8 cellular contexts compared by ENCODE assay signal in genomic region chr20:62405108-62405980, GRCh38. TPM values are rescaled to one million over a fixed set of nuclear protein-coding genes. Genes with fewer than 3 reads are reported as not detected.
DNase-seq lines count a peak whose midpoint lies in the region; ATAC-seq and TF ChIP-seq lines count a peak whose summit lies in the region.

No MANE protein-coding gene starts in this region.

- H2AFZ ChIP-seq in SK-N-SH (ENCODE audit: low read depth) = no peak overlapping the region
- no peak overlapping the region for H2AFZ ChIP-seq in neuronal stem cell (ENCODE audit: low read length)

- H2BK120ac ChIP-seq in neuronal stem cell (ENCODE audit: low read depth, low read length) = peak overlapping the region; percentile 96

- no peaks in the 10 kb centered on the region for H3K9me2 ChIP-seq in SK-N-SH

- peak; percentile 51 for TF ChIP-seq CTCF in SK-N-SH (IDR thresholded peaks at IDR 0.05)
- peak in 5 of 6 experiments; percentile 8 to 48 (median 29) for TF ChIP-seq CTCF in esophagus squamous epithelium (IDR thresholded peaks at IDR 0.05)

- peak; percentile 44 for ATAC-seq in Right ventricle myocardium inferior

- no peak overlapping the region for H4K91ac ChIP-seq in neuronal stem cell (ENCODE audit: low read depth, low read length, poor library complexity)

- H3K4me3 ChIP-seq in SK-N-SH (ENCODE audit: low read depth in 2 of 2, low read length in 1 of 2) = no peak overlapping the region; a peak in 1 of 4 replicates
- H3K4me3 ChIP-seq in esophagus squamous epithelium = peak overlapping the region in 1 of 4 donors; percentile 86
- H3K4me3 ChIP-seq in neuronal stem cell (ENCODE audit: low read length in 2 of 2) = peak overlapping the region in 1 of 2 donors; percentile 90

- H2BK5ac ChIP-seq in neuronal stem cell (ENCODE audit: low read length) = peak overlapping the region; percentile 87

- H3K9ac ChIP-seq in SK-N-SH (peak overlapping the region; percentile 70; the same call in 1 of the 2 replicates), neuronal stem cell (ENCODE audit: low read depth, low read length, poor library complexity) (peak overlapping the region; percentile 95)

- TF ChIP-seq RAD21 in SK-N-SH (IDR thresholded peaks at IDR 0.05; ENCODE audit: low read length) = peak; percentile 74

- H2BK12ac ChIP-seq in neuronal stem cell (ENCODE audit: low read length) = no peak overlapping the region

- POLR2A ChIA-PET in SK-N-SH (lab: Yijun Ruan, JAX) = interaction anchor here (1.0 kb wide), 1 partner anchor 19 kb away, joined by 3 read pairs; the partner anchor contains the start of gene RPS21

- H3K27ac ChIP-seq in SK-N-SH (ENCODE audit: low read depth in 2 of 2, low read length in 1 of 2) (no peak overlapping the region), esophagus squamous epithelium (peak overlapping the region in 1 of 4 donors; percentile 48), neuronal stem cell (replicated peaks; ENCODE audit: low read length) (no peak overlapping the region)

- H3K4me1 ChIP-seq in SK-N-SH (ENCODE audit: control insufficient read depth in 1 of 2, insufficient read depth in 2 of 2, low read depth in 1 of 2, low read length in 1 of 2) (peaks cover 0 to 56% of the 10 kb centered on the region in 2 experiments; a peak in 1 of 4 replicates), esophagus squamous epithelium (peaks cover 27 to 41% (median 29%) of the 10 kb centered on the region in 3 donors), neuronal stem cell (ENCODE audit: control insufficient read depth in 2 of 2, insufficient read depth in 1 of 2, low read depth in 1 of 2, low read length in 2 of 2) (peaks cover 9 to 19% of the 10 kb centered on the region in 2 donors)

- H3K79me1 ChIP-seq in neuronal stem cell (ENCODE audit: low read depth, low read length) = peaks cover 17% of the 10 kb centered on the region

- peak overlapping the region; percentile 30 for H4K8ac ChIP-seq in neuronal stem cell (ENCODE audit: low read depth, low read length)

- 79% methylated on average over 16 of the region's 23 CpGs for WGBS in SK-N-SH (ENCODE audit: low lambda C conversion rate)
- 52 to 100% methylated on average over 1 to 5 of the region's 23 CpGs for WGBS in esophagus squamous epithelium, 2 donors
- WGBS in neuronal stem cell (ENCODE audit: extremely low coverage in 2 of 2, insufficient read length in 2 of 2, insufficient replicate concordance in 1 of 2), 2 donors = no CpG with 5 or more reads among the region's 23 CpGs

- peaks cover 5% of the 10 kb centered on the region; the same call in 1 of the 2 replicates for H4K20me1 ChIP-seq in SK-N-SH (ENCODE audit: insufficient read depth)

- H3K23ac ChIP-seq in neuronal stem cell (ENCODE audit: low read depth, low read length, poor library complexity) = peak overlapping the region; percentile 45

- no peak overlapping the region for H3K4ac ChIP-seq in neuronal stem cell (ENCODE audit: low read length)

- no peak overlapping the region for H3K14ac ChIP-seq in neuronal stem cell (ENCODE audit: low read length)

- DNase-seq in Right ventricle myocardium inferior (ENCODE audit: missing footprints) (peak; percentile 84), cardiac septum (ENCODE audit: low spot score) (no peak), SK-N-SH (peak; percentile 87), esophagus squamous epithelium (lab: John Stamatoyannopoulos, UW) (no peak), neuronal stem cell (ENCODE audit: low spot score) (no peak), activated gamma-delta T cell treated with Interleukin-2 at 50 U/mL for 16 hours (no peak), occipital lobe (lab: John Stamatoyannopoulos, UW) (no peak), NCI-H446 (lab: John Stamatoyannopoulos, UW) (no peak)

- CTCF ChIA-PET in SK-N-SH (lab: Yijun Ruan, JAX) = interaction anchor here (0.6 to 2.2 kb wide), 16 partner anchors 9 to 350 kb away, joined by 3 to 13 read pairs (median 4); partner anchors contain the start of genes ADRM1 and LAMA5

- H3K27me3 ChIP-seq in SK-N-SH (ENCODE audit: insufficient read depth) = no peaks in the 10 kb centered on the region
- no peaks in the 10 kb centered on the region for H3K27me3 ChIP-seq in esophagus squamous epithelium
- H3K27me3 ChIP-seq in neuronal stem cell (ENCODE audit: control insufficient read depth in 3 of 3, insufficient read depth in 3 of 3, low read depth in 1 of 3, low read length in 3 of 3) = peaks cover 0 to 28% (median 4%) of the 10 kb centered on the region in 3 experiments

- TF ChIP-seq EP300 in SK-N-SH (IDR thresholded peaks at IDR 0.05; ENCODE audit: borderline replicate concordance in 1 of 2, low read depth in 1 of 2, low read length in 1 of 2) = no peak

- no peak overlapping the region for H3K18ac ChIP-seq in neuronal stem cell (ENCODE audit: low read length)

- TF ChIP-seq POLR2A in esophagus squamous epithelium (IDR thresholded peaks at IDR 0.05) = no peak

- H3K36me3 ChIP-seq in SK-N-SH (replicated peaks in 1 of 2; ENCODE audit: control insufficient read depth in 1 of 2, insufficient read depth in 2 of 2, low read length in 1 of 2) (no peaks in the 10 kb centered on the region), esophagus squamous epithelium (peaks cover 0 to 12% (median 0%) of the 10 kb centered on the region in 3 donors), neuronal stem cell (replicated peaks in 1 of 2; ENCODE audit: control insufficient read depth in 2 of 2, insufficient read depth in 2 of 2, low read length in 2 of 2) (peaks cover 5 to 7% of the 10 kb centered on the region in 2 donors)

- peak overlapping the region; percentile 96 for H2AK5ac ChIP-seq in neuronal stem cell (ENCODE audit: low read depth, low read length)

- intact Hi-C loops in Right ventricle myocardium inferior (cut with DNase I) (loop anchor here (5.0 kb wide), 1 partner anchor 92 kb away; no protein-coding TSS in a partner anchor), cardiac septum (cut with DNase I) (loop anchor here (10.0 kb wide), 1 partner anchor 389 kb away; the partner anchor contains the start of gene MRGBP), esophagus squamous epithelium (cut with DNase I) (no loop called here)

- H3K79me2 ChIP-seq in SK-N-SH (ENCODE audit: insufficient read depth) = peaks cover 10% of the 10 kb centered on the region; the same call in 1 of the 2 replicates

- no peak overlapping the region for H2BK15ac ChIP-seq in neuronal stem cell (ENCODE audit: low read length)

- no peaks in the 10 kb centered on the region for H3F3A ChIP-seq in SK-N-SH (replicated peaks; ENCODE audit: insufficient read depth)

- H3K9me3 ChIP-seq in SK-N-SH (no peaks in the 10 kb centered on the region), esophagus squamous epithelium (no peaks in the 10 kb centered on the region), neuronal stem cell (replicated peaks in 1 of 2; ENCODE audit: control insufficient read depth in 2 of 2, insufficient read depth in 1 of 2, low read depth in 1 of 2, low read length in 2 of 2) (no peaks in the 10 kb centered on the region)

- peak overlapping the region; percentile 90 for H3K4me2 ChIP-seq in SK-N-SH
- H3K4me2 ChIP-seq in neuronal stem cell (ENCODE audit: insufficient read depth, low read length, poor library complexity, severe bottlenecking) = no peak overlapping the region

TF ChIP-seq in SK-N-SH, 30 proteins besides CTCF, POLR2A, EP300 and RAD21:
- TF ChIP-seq RXRA (IDR thresholded peaks at IDR 0.05; ENCODE audit: borderline replicate concordance, low read depth) (no peak), SMC3 (IDR thresholded peaks at IDR 0.05; ENCODE audit: low read depth, low read length) (peak; percentile 46)

RNA-seq across cellular contexts. Expression of gene CABLES2, which starts 1.7 kb away (rescaled TPM):
- total RNA-seq in Right ventricle myocardium inferior = 18.1 TPM
- 10.7 TPM for total RNA-seq in cardiac septum
- polyA plus RNA-seq in SK-N-SH (2012; rRNA removed) = 4.2 and 4.8 TPM in 2 replicates
- 2.8 and 4.3 TPM in 2 replicates for polyA plus RNA-seq in SK-N-SH (2012; cell fraction: cytosol; rRNA removed)
- 6.6 and 7.6 TPM in 2 replicates for polyA plus RNA-seq in SK-N-SH (2012; cell fraction: nucleus; rRNA removed)
- total RNA-seq in esophagus squamous epithelium = 1 to 10 TPM; 2.0 to 3.8 (median 2.2) TPM
- 15.0 TPM for polyA plus RNA-seq in neuronal stem cell (2013, experiment 1 of 2)
- 14.9 TPM for polyA plus RNA-seq in neuronal stem cell (2013, experiment 2 of 2)
- total RNA-seq in occipital lobe = 2.3 TPM

RNA-seq across cellular contexts. Expression of gene RPS21, which starts 18.4 kb away (rescaled TPM):
- total RNA-seq in Right ventricle myocardium inferior (782 TPM), cardiac septum (466 TPM), esophagus squamous epithelium (1,000 to 10,000 TPM in 3 of 4 donors, 100 to 1,000 TPM in 1; 819 to 3,701 (median 3,102) TPM), occipital lobe (715 TPM)
- polyA plus RNA-seq in SK-N-SH (2012; rRNA removed) = 11,376 and 16,625 TPM in 2 replicates
- polyA plus RNA-seq in SK-N-SH (2012; cell fraction: cytosol; rRNA removed) = 13,224 and 13,754 TPM in 2 replicates
- polyA plus RNA-seq in SK-N-SH (2012; cell fraction: nucleus; rRNA removed) = 2,698 and 3,651 TPM in 2 replicates
- 3,158 TPM for polyA plus RNA-seq in neuronal stem cell (2013, experiment 1 of 2)
- polyA plus RNA-seq in neuronal stem cell (2013, experiment 2 of 2) = 3,117 TPM

RNA-seq across cellular contexts. Expression of gene RBBP8NL, which starts 22.0 kb away (rescaled TPM):
- not detected for total RNA-seq in Right ventricle myocardium inferior
- not detected for total RNA-seq in cardiac septum
- not detected in 2 replicates for polyA plus RNA-seq in SK-N-SH (2012; rRNA removed)
- 0.01 TPM in 1 of 2 replicates, not detected in the other for polyA plus RNA-seq in SK-N-SH (2012; cell fraction: cytosol; rRNA removed)
- polyA plus RNA-seq in SK-N-SH (2012; cell fraction: nucleus; rRNA removed) = not detected in 2 replicates
- 1 to 10 TPM; 1.1 to 6.2 (median 4.0) TPM for total RNA-seq in esophagus squamous epithelium
- not detected for polyA plus RNA-seq in neuronal stem cell (2013, experiment 1 of 2)
- not detected for polyA plus RNA-seq in neuronal stem cell (2013, experiment 2 of 2)
- total RNA-seq in occipital lobe = not detected

RNA-seq across cellular contexts. Expression of gene LAMA5, which starts 38.2 kb away (rescaled TPM):
- total RNA-seq in Right ventricle myocardium inferior (89.3 TPM), cardiac septum (101 TPM), esophagus squamous epithelium (100 to 1,000 TPM in 2 of 4 donors, 10 to 100 TPM in 2; 60.4 to 127 (median 98.9) TPM), occipital lobe (11.2 TPM)
- polyA plus RNA-seq in SK-N-SH (2012; rRNA removed) = 16.1 and 27.2 TPM in 2 replicates
- 9.9 and 17.8 TPM in 2 replicates for polyA plus RNA-seq in SK-N-SH (2012; cell fraction: cytosol; rRNA removed)
- 127 and 252 TPM in 2 replicates for polyA plus RNA-seq in SK-N-SH (2012; cell fraction: nucleus; rRNA removed)
- 59.5 TPM for polyA plus RNA-seq in neuronal stem cell (2013, experiment 1 of 2)
- polyA plus RNA-seq in neuronal stem cell (2013, experiment 2 of 2) = 57.4 TPM

Comparison
In these comparisons a context has a peak if more than half of its experiments do, and no peak if none do; other contexts are left out.
1. DNase-seq: peak in Right ventricle myocardium inferior (single experiment) and SK-N-SH (single experiment); none in cardiac septum (single experiment), esophagus squamous epithelium (single experiment), neuronal stem cell (single experiment), activated gamma-delta T cell treated with Interleukin-2 at 50 U/mL for 16 hours (single experiment), occipital lobe (single experiment) and NCI-H446 (0 of 2).